ENCODE assay signal across 10 cellular contexts in the genomic region with DNA sequence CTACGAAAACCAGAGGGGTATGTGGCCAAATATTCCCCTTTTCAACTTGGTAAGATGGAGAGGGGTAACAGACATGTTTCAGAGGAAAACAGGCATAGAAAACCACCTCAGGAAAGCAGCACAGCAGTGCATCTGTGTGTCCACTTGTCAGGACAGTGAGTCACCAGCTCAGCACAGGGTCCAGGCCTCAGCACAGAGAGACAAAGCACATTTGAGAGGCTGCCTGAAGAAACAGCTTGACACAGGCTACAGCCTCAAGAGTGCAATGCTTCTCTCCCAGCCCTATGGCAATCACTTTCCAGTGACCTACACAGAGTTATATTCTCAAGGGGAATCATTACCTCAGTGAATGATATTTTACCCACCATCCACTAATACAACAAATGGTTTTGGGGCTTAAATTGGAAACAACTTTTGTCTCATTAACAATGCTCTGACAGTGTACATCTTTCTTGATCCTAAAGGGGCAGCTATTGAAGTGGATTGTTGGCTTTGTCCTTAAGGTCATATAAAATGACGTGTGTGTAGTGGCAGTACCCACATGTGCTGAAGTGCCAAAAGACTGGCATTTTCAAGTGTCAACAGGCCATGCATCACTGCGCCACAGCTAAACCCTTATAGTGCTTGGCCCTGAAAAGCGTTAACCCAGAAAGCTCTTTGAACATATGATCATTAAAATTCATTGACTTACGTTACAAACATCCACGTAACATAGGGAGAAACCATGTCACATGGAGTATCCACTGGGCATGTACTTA. TPM values are rescaled to one million over a fixed set of nuclear protein-coding genes. Genes with fewer than 3 reads are reported as not detected.
DNase-seq lines count a peak whose midpoint lies in the region; ATAC-seq lines count a peak whose summit lies in the region.
"Had no signal": no experiment of that assay in that cellular context is flagged by ENCODE, and none has a peak within 500 bp of the region (broad histone marks: within the 10 kb centered on the region; RNA-seq: fewer than 3 reads in every experiment).

No MANE protein-coding gene starts in this region.

- intact Hi-C loops in activated CD4-positive, alpha-beta memory T cell treated with anti-CD3 and anti-CD28 coated beads for 36 hours (cut with micrococcal nuclease) = no loop called here

- H3K27ac Mint-ChIP-seq in activated CD4-positive, alpha-beta memory T cell treated with anti-CD3 and anti-CD28 coated beads for 36 hours = peak overlapping the region; percentile 68
- no peak overlapping the region for H3K27ac Mint-ChIP-seq in activated CD4-positive, alpha-beta memory T cell treated with anti-CD3 and anti-CD28 coated beads, Interleukin-2, amount 10 ng/mL, durations not matched to agents 7 days and 5 days
- no peak overlapping the region for H3K27ac Mint-ChIP-seq in T-helper 17 cell

- H3K4me1 Mint-ChIP-seq in activated CD4-positive, alpha-beta memory T cell treated with anti-CD3 and anti-CD28 coated beads for 36 hours (ENCODE audit: low read depth) = peaks cover 33% of the 10 kb centered on the region
- peaks cover 5% of the 10 kb centered on the region for H3K4me1 Mint-ChIP-seq in activated CD4-positive, alpha-beta memory T cell treated with anti-CD3 and anti-CD28 coated beads, Interleukin-2, amount 10 ng/mL, durations not matched to agents 7 days and 5 days
- peaks cover 9% of the 10 kb centered on the region for H3K4me1 Mint-ChIP-seq in T-helper 17 cell

- ATAC-seq in HG02623 (IDR thresholded peaks at IDR 0.05; ENCODE audit: unreplicated experiment) = no peak
- ATAC-seq in T-helper 17 cell = no peak

- no peak overlapping the region for H3K4me3 Mint-ChIP-seq in activated CD4-positive, alpha-beta memory T cell treated with anti-CD3 and anti-CD28 coated beads for 36 hours
- no peak overlapping the region for H3K4me3 Mint-ChIP-seq in activated CD4-positive, alpha-beta memory T cell treated with anti-CD3 and anti-CD28 coated beads, Interleukin-2, amount 10 ng/mL, durations not matched to agents 7 days and 5 days
- no peak overlapping the region for H3K4me3 Mint-ChIP-seq in T-helper 17 cell

- H3K9me3 ChIP-seq in T-helper 17 cell (ENCODE audit: control insufficient read depth, low read length, poor library complexity, severe bottlenecking) = no peaks in the 10 kb centered on the region

- CTCF ChIA-PET in activated CD4-positive, alpha-beta memory T cell treated with anti-CD3 and anti-CD28 coated beads for 36 hours (lab: Charles Lee) = no interaction called here
- CTCF ChIA-PET in activated CD4-positive, alpha-beta memory T cell treated with anti-CD3 and anti-CD28 coated beads, Interleukin-2, amount 10 ng/mL, durations not matched to agents 7 days and 5 days (lab: Charles Lee) = no interaction called here

- no peaks in the 10 kb centered on the region for H3K27me3 Mint-ChIP-seq in activated CD4-positive, alpha-beta memory T cell treated with anti-CD3 and anti-CD28 coated beads for 36 hours
- no peaks in the 10 kb centered on the region for H3K27me3 Mint-ChIP-seq in activated CD4-positive, alpha-beta memory T cell treated with anti-CD3 and anti-CD28 coated beads, Interleukin-2, amount 10 ng/mL, durations not matched to agents 7 days and 5 days
- H3K27me3 Mint-ChIP-seq in T-helper 17 cell = no peaks in the 10 kb centered on the region

- peaks cover 19% of the 10 kb centered on the region for H3K9me3 Mint-ChIP-seq in activated CD4-positive, alpha-beta memory T cell treated with anti-CD3 and anti-CD28 coated beads for 36 hours
- H3K9me3 Mint-ChIP-seq in activated CD4-positive, alpha-beta memory T cell treated with anti-CD3 and anti-CD28 coated beads, Interleukin-2, amount 10 ng/mL, durations not matched to agents 7 days and 5 days = peaks cover 18% of the 10 kb centered on the region

- no peak for DNase-seq in activated CD4-positive, alpha-beta memory T cell treated with anti-CD3 and anti-CD28 coated beads for 36 hours
- no peak for DNase-seq in activated CD4-positive, alpha-beta memory T cell treated with anti-CD3 and anti-CD28 coated beads, Interleukin-2, amount 10 ng/mL, durations not matched to agents 7 days and 5 days
- DNase-seq in astrocyte of the hippocampus (ENCODE audit: low read depth, low spot score) = peak; percentile 39
- peak; percentile 54 for DNase-seq in iris pigment epithelial cell (ENCODE audit: low read depth)
- peak; percentile 20 for DNase-seq in pulmonary artery endothelial cell (ENCODE audit: low read depth, low spot score)
- no peak for DNase-seq in T-helper 17 cell
- no peak for DNase-seq in GM03348 (ENCODE audit: low spot score)
- DNase-seq: NCI-H510A, spleen had no signal

- peaks cover 68% of the 10 kb centered on the region for H3K36me3 Mint-ChIP-seq in activated CD4-positive, alpha-beta memory T cell treated with anti-CD3 and anti-CD28 coated beads for 36 hours
- peaks cover 96% of the 10 kb centered on the region for H3K36me3 Mint-ChIP-seq in activated CD4-positive, alpha-beta memory T cell treated with anti-CD3 and anti-CD28 coated beads, Interleukin-2, amount 10 ng/mL, durations not matched to agents 7 days and 5 days (ENCODE audit: low read depth)
- peaks cover 19% of the 10 kb centered on the region for H3K36me3 Mint-ChIP-seq in T-helper 17 cell (ENCODE audit: low read depth)

- POLR2A ChIA-PET in activated CD4-positive, alpha-beta memory T cell treated with anti-CD3 and anti-CD28 coated beads for 36 hours (lab: Charles Lee) = no interaction called here
- POLR2A ChIA-PET in activated CD4-positive, alpha-beta memory T cell treated with anti-CD3 and anti-CD28 coated beads, Interleukin-2, amount 10 ng/mL, durations not matched to agents 7 days and 5 days (lab: Charles Lee) = interaction anchor here (0.6 to 1.0 kb wide), 2 partner anchors 17 to 56 kb away, joined by 3 read pairs; no protein-coding TSS in a partner anchor

RNA-seq across cellular contexts. Expression of a gene that starts 46.4 kb away (rescaled TPM):
- total RNA-seq in activated CD4-positive, alpha-beta memory T cell treated with anti-CD3 and anti-CD28 coated beads for 36 hours = 10 to 100 TPM; 23.2 to 24.0 TPM
- total RNA-seq in activated CD4-positive, alpha-beta memory T cell treated with anti-CD3 and anti-CD28 coated beads, Interleukin-2, amount 10 ng/mL, durations not matched to agents 7 days and 5 days = 10 to 100 TPM; 35.1 to 39.1 TPM
- 18.5 and 27.6 TPM in 2 replicates for total RNA-seq in pulmonary artery endothelial cell
- 10 to 100 TPM; 10.5 to 11.3 TPM for total RNA-seq in T-helper 17 cell

Comparison
In these comparisons a context has a peak if more than half of its experiments do, and no peak if none do; other contexts are left out.
1. DNase-seq: peak in astrocyte of the hippocampus (single experiment), iris pigment epithelial cell (single experiment) and pulmonary artery endothelial cell (single experiment); none in activated CD4-positive, alpha-beta memory T cell treated with anti-CD3 and anti-CD28 coated beads for 36 hours (single experiment), activated CD4-positive, alpha-beta memory T cell treated with anti-CD3 and anti-CD28 coated beads, Interleukin-2, amount 10 ng/mL, durations not matched to agents 7 days and 5 days (single experiment), T-helper 17 cell (0 of 3) and GM03348 (single experiment).